ENCODE assay signal across 10 cellular contexts in the genomic region with DNA sequence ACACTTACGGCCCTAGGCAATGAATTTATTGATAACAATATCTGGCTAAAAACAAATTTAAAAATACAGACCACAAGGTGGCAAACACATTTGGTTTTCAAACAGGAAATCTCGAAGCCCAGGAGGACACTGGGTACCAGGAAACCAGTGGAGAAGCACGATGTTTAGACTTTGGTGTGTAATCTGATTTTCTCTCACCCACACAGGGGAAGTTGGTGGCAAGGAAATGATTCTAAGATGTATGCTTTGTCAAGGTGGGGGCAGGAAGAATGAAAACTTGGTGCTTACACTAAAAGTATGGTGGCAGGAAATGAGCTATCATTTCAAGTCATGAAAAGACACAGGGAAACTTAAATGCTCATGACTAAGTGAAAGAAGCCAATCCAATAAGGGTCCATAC.
DNase-seq lines count a peak whose midpoint lies in the region; ATAC-seq, FAIRE-seq and TF ChIP-seq lines count a peak whose summit lies in the region.
"Had no signal": no experiment of that assay in that cellular context is flagged by ENCODE, and none has a peak within 500 bp of the region (broad histone marks: within the 10 kb centered on the region; RNA-seq: fewer than 3 reads in every experiment).

No MANE protein-coding gene starts in this region.

- peak overlapping the region; percentile 53 for H3K27ac Mint-ChIP-seq in activated T-helper 17 cell treated with anti-CD3 and anti-CD28 coated beads, Interleukin-2, amount 50 U/mL, for 72 hours
- peak overlapping the region in 5 of 6 donors; percentile 29 to 65 (median 51) for H3K27ac Mint-ChIP-seq in immature natural killer cell

- H3K4me3 Mint-ChIP-seq in activated T-helper 17 cell treated with anti-CD3 and anti-CD28 coated beads, Interleukin-2, amount 50 U/mL, for 72 hours: peak overlapping the region; percentile 31
- H3K4me3 Mint-ChIP-seq in immature natural killer cell: peak overlapping the region; percentile 3 to 37 (median 18)

- H3K4me1 Mint-ChIP-seq in activated T-helper 17 cell treated with anti-CD3 and anti-CD28 coated beads, Interleukin-2, amount 50 U/mL, for 72 hours: peaks cover 14% of the 10 kb centered on the region
- H3K4me1 Mint-ChIP-seq in immature natural killer cell: peaks cover 13 to 19% of the 10 kb centered on the region in 2 donors

- TF ChIP-seq CTCF in BE2C (IDR thresholded peaks at IDR 0.05; ENCODE audit: low read depth, low read length) (no peak; the same call in 1 of the 2 replicates), RWPE1 (conservative IDR thresholded peaks at IDR 0.05; ENCODE audit: low read depth) (no peak), tibial nerve (IDR thresholded peaks at IDR 0.05) (no peak)

- CTCF ChIA-PET in RWPE1 (lab: Yijun Ruan, JAX): no interaction called here

- H3K36me3 ChIP-seq in BE2C (no peaks in the 10 kb centered on the region), tibial nerve (no peaks in the 10 kb centered on the region)
- H3K36me3 ChIP-seq: prostate gland had no signal

- WGBS in tibial nerve, 2 donors: 72 to 76% methylated on average over 3 of the region's 3 CpGs

- H3K4me3 ChIP-seq in BE2C (ENCODE audit: low read depth, low read length): peak overlapping the region; percentile 1
- no peak overlapping the region for H3K4me3 ChIP-seq in tibial nerve
- H3K4me3 ChIP-seq: prostate gland had no signal

- no peaks in the 10 kb centered on the region for H3K27me3 ChIP-seq in BE2C
- no peaks in the 10 kb centered on the region for H3K27me3 ChIP-seq in tibial nerve

- POLR2A ChIA-PET in RWPE1 (lab: Yijun Ruan, JAX; ENCODE audit: low non-redundant PET): no interaction called here

- H3K36me3 Mint-ChIP-seq in activated T-helper 17 cell treated with anti-CD3 and anti-CD28 coated beads, Interleukin-2, amount 50 U/mL, for 72 hours (ENCODE audit: low read depth): no peaks in the 10 kb centered on the region
- H3K36me3 Mint-ChIP-seq in immature natural killer cell: no peaks in the 10 kb centered on the region

- H3K9me3 Mint-ChIP-seq in activated T-helper 17 cell treated with anti-CD3 and anti-CD28 coated beads, Interleukin-2, amount 50 U/mL, for 72 hours: peaks cover 4% of the 10 kb centered on the region
- H3K9me3 Mint-ChIP-seq in immature natural killer cell: no peaks in the 10 kb centered on the region

- FAIRE-seq in GM19239 (lab: Jason Lieb, UNC): peak; percentile 21

- H3K9me3 ChIP-seq in BE2C: no peaks in the 10 kb centered on the region
- H3K9me3 ChIP-seq in tibial nerve: no peaks in the 10 kb centered on the region
- H3K9me3 ChIP-seq: prostate gland had no signal

- H3K27me3 Mint-ChIP-seq in activated T-helper 17 cell treated with anti-CD3 and anti-CD28 coated beads, Interleukin-2, amount 50 U/mL, for 72 hours: no peaks in the 10 kb centered on the region
- peaks cover 3 to 12% (median 6%) of the 10 kb centered on the region in 3 donors for H3K27me3 Mint-ChIP-seq in immature natural killer cell (ENCODE audit: low read depth in 3 of 3)

- no peak for DNase-seq in BE2C
- DNase-seq in GM19239 (ENCODE audit: insufficient read length, low spot score): no peak
- DNase-seq in immature natural killer cell: peak; percentile 22 to 32 (median 26)
- no peak for DNase-seq in ecto neural progenitor cell (ENCODE audit: low spot score)
- DNase-seq in RWPE1 (ENCODE audit: low spot score): no peak
- DNase-seq in activated CD4-positive, CD25-positive, alpha-beta regulatory T cell treated with anti-CD3 and anti-CD28 coated beads, Interleukin-2, amount 50 U/mL, for 72 hours: no peak
- DNase-seq in tibial nerve (ENCODE audit: low spot score in 2 of 2): no peak
- DNase-seq: activated CD8-positive, alpha-beta memory T cell treated with anti-CD3 and anti-CD28 coated beads, Interleukin-2, amount 50 U/mL, for 48 hours had no signal

- H3K4me1 ChIP-seq in BE2C (peaks cover 18% of the 10 kb centered on the region), tibial nerve (peaks cover 0 to 49% (median 6%) of the 10 kb centered on the region in 4 donors)
- H3K4me1 ChIP-seq: prostate gland had no signal

- no peak for TF ChIP-seq POLR2A in tibial nerve (IDR thresholded peaks at IDR 0.05)

- no peak for TF ChIP-seq EP300 in tibial nerve (IDR thresholded peaks at IDR 0.05)

- H3K27ac ChIP-seq in RWPE1: no peak overlapping the region
- peak overlapping the region in 2 of 4 donors; percentile 39 to 65 for H3K27ac ChIP-seq in tibial nerve
- H3K27ac ChIP-seq: prostate gland had no signal

- ATAC-seq in activated T-helper 17 cell treated with anti-CD3 and anti-CD28 coated beads, Interleukin-2, amount 50 U/mL, for 72 hours (replicated peaks): peak; percentile 94

Comparison
In these comparisons a context has a peak if more than half of its experiments do, and no peak if none do; other contexts are left out.
1. DNase-seq: peak in immature natural killer cell (3 of 3); none in BE2C (single experiment), GM19239 (single experiment), ecto neural progenitor cell (single experiment), RWPE1 (single experiment), activated CD4-positive, CD25-positive, alpha-beta regulatory T cell treated with anti-CD3 and anti-CD28 coated beads, Interleukin-2, amount 50 U/mL, for 72 hours (single experiment) and tibial nerve (0 of 2).